Comparison of ENCODE assay signal across 17 cellular contexts in genomic region chr4:26953361-26953760, GRCh38.
"Had no signal": no experiment of that assay in that cellular context is flagged by ENCODE, and none has a peak within 500 bp of the region (broad histone marks: within the 10 kb centered on the region; RNA-seq: fewer than 3 reads in every experiment).

No MANE protein-coding gene starts in this region.

- H3K4me1 ChIP-seq: foreskin keratinocyte had no signal

- ATAC-seq: activated CD4-positive, alpha-beta T cell treated with anti-CD3 and anti-CD28 coated beads for 36 hours; esophagus mucosa; foreskin keratinocyte; left cardiac atrium had no signal

- H3K4me3 ChIP-seq: hepatocyte, tibial nerve had no signal

- DNase-seq: activated CD4-positive, alpha-beta T cell treated with anti-CD3 and anti-CD28 coated beads for 36 hours; activated CD4-positive, alpha-beta T cell treated with anti-CD3 and anti-CD28 coated beads, Interleukin-2, amount 50 U/mL, for 48 hours; activated naive CD8-positive, alpha-beta T cell treated with anti-CD3 and anti-CD28 coated beads for 36 hours; cortex of kidney; effector CD4-positive, alpha-beta T cell; left cardiac atrium; nucleus accumbens; retina; stimulated activated naive CD4-positive, alpha-beta T cell treated with Interleukin-2 at 50 U/mL for 16 hours; substantia nigra had no signal

- H3K4me2 ChIP-seq: hepatocyte had no signal

- H3K27ac ChIP-seq: foreskin keratinocyte, hepatocyte, tibial nerve had no signal

- H3K27me3 ChIP-seq: foreskin keratinocyte, hepatocyte, tibial nerve had no signal

- H2AFZ ChIP-seq: hepatocyte had no signal

- H3K27ac Mint-ChIP-seq: activated CD4-positive, alpha-beta T cell treated with anti-CD3 and anti-CD28 coated beads for 36 hours; activated naive CD8-positive, alpha-beta T cell treated with anti-CD3 and anti-CD28 coated beads for 36 hours; activated T-helper 1 cell treated with anti-CD3 and anti-CD28 coated beads, Interleukin-12 subunit alpha, Interleukin-12 subunit beta, Interleukin-2, Interleukin-4 antibody, amounts not matched to agents 30 ng/mL and 10 ng/mL and 1 ng/mL, durations not matched to agents 14 hours and 24 hours and 36 hours; brain; nephron had no signal

- H3K4me3 Mint-ChIP-seq: activated CD4-positive, alpha-beta T cell treated with anti-CD3 and anti-CD28 coated beads for 36 hours; activated naive CD8-positive, alpha-beta T cell treated with anti-CD3 and anti-CD28 coated beads for 36 hours; activated T-helper 1 cell treated with anti-CD3 and anti-CD28 coated beads, Interleukin-12 subunit alpha, Interleukin-12 subunit beta, Interleukin-2, Interleukin-4 antibody, amounts not matched to agents 30 ng/mL and 10 ng/mL and 1 ng/mL, durations not matched to agents 14 hours and 24 hours and 36 hours; brain; nephron had no signal

- H3K27me3 Mint-ChIP-seq: activated CD4-positive, alpha-beta T cell treated with anti-CD3 and anti-CD28 coated beads for 36 hours; activated naive CD8-positive, alpha-beta T cell treated with anti-CD3 and anti-CD28 coated beads for 36 hours; brain had no signal
